Comparison of ENCODE assay signal across 21 cellular contexts in genomic region chr20:55684578-55684977, GRCh38.
"Had no signal": no experiment of that assay in that cellular context is flagged by ENCODE, and none has a peak within 500 bp of the region (broad histone marks: within the 10 kb centered on the region; RNA-seq: fewer than 3 reads in every experiment).

No MANE protein-coding gene starts in this region.

- H3K4me3 ChIP-seq: body of pancreas, cardiac muscle cell, heart right ventricle, lower lobe of right lung, prostate gland, skin epidermis, stomach, suprapubic skin, tibial nerve had no signal

- DNase-seq: activated CD4-positive, alpha-beta T cell treated with anti-CD3 and anti-CD28 coated beads, Interleukin-2, amount 10 ng/mL, durations not matched to agents 24 days and 14 days; activated CD8-positive, alpha-beta T cell treated with anti-CD3 and anti-CD28 coated beads for 36 hours; activated gamma-delta T cell; activated naive CD4-positive, alpha-beta T cell treated with anti-CD3 and anti-CD28 coated beads, Interleukin-2, amount 50 U/mL, for 16 hours; activated naive CD8-positive, alpha-beta T cell treated with anti-CD3 and anti-CD28 coated beads, Interleukin-2, amount 50 U/mL, for 24 hours; body of pancreas; lower lobe of right lung; mesendoderm; naive thymus-derived CD4-positive, alpha-beta T cell; stimulated activated CD4-positive, alpha-beta T cell treated with anti-CD3 and anti-CD28 coated beads, Interleukin-2, amount 100 ng/mL, for 24 hours; stomach had no signal

- H3K9me3 ChIP-seq: body of pancreas, heart right ventricle, lower lobe of right lung, prostate gland, stomach, suprapubic skin, tibial nerve had no signal

- ATAC-seq: activated CD4-positive, CD25-positive, alpha-beta regulatory T cell treated with anti-CD3 and anti-CD28 coated beads, Interleukin-2, amount 50 U/mL, for 24 hours; activated CD8-positive, alpha-beta T cell treated with anti-CD3 and anti-CD28 coated beads for 36 hours; activated naive CD8-positive, alpha-beta T cell treated with anti-CD3 and anti-CD28 coated beads, Interleukin-2, amount 50 U/mL, for 24 hours; body of pancreas; lower lobe of right lung; naive thymus-derived CD4-positive, alpha-beta T cell; stimulated activated effector memory CD8-positive, alpha-beta T cell treated with anti-CD3 and anti-CD28 coated beads, Interleukin-12 subunit alpha, Interleukin-12 subunit beta, amount 100 ng/mL, for 72 hours had no signal

- H3K27me3 ChIP-seq: body of pancreas, cardiac muscle cell, heart right ventricle, stomach, suprapubic skin, tibial nerve had no signal

- H3K27ac ChIP-seq: body of pancreas, cardiac muscle cell, epithelial cell of prostate, heart right ventricle, lower lobe of right lung, prostate gland, skin epidermis, stomach, suprapubic skin, VCaP had no signal

- H3K4me1 ChIP-seq: body of pancreas, heart right ventricle, lower lobe of right lung, prostate gland, suprapubic skin had no signal

- H3K36me3 ChIP-seq: cardiac muscle cell, heart right ventricle, lower lobe of right lung, prostate gland, stomach, suprapubic skin, tibial nerve had no signal
